ENCODE assay signal across 35 cellular contexts in the genomic region with DNA sequence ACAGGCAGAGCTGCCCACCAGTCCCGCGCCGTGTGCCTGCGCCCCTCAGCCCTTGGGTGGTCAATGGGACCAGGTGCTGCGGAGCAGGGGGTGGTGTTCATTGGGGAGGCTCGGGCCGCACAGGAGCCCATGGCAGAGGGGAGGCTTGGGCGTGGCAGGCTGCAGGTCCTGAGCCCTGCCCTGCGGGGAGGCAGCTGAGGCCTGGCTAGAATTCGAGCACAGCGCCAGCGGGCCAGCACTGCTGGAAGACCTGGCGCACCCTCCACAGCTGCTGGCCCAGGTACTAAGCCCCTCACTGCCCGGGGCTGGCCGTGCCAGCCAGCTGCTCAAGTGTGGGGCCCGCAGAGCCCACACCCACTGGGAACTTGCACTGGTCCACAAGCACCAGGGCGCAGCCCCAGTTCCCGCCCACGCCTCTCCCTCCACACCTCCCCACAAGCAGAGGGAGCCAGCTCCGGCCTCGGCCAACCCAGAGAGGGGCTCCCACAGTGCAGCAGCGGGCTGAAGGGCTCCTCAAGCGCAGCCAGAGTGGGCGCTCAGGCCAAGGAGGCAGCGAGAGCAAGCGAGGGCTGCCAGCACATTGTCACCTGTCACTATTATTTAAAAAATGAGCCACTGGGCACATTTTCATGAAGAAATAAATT.
"Had no signal": no experiment of that assay in that cellular context is flagged by ENCODE, and none has a peak within 500 bp of the region (broad histone marks: within the 10 kb centered on the region; RNA-seq: fewer than 3 reads in every experiment).

No MANE protein-coding gene starts in this region.

- ATAC-seq: activated CD8-positive, alpha-beta memory T cell treated with anti-CD3 and anti-CD28 coated beads, Interleukin-2, amount 10 ng/mL, durations not matched to agents 7 days and 5 days; activated naive CD4-positive, alpha-beta T cell treated with anti-CD3 and anti-CD28 coated beads, Interleukin-2, amount 50 U/mL, for 72 hours; activated T-cell treated with anti-CD3 and anti-CD28 coated beads, Interleukin-2, amount 50 U/mL, for 72 hours; activated T-helper 17 cell treated with anti-CD3 and anti-CD28 coated beads, Interleukin-2, amount 50 U/mL, for 72 hours; body of pancreas had no signal

- H3K27me3 Mint-ChIP-seq: activated CD4-positive, alpha-beta memory T cell treated with anti-CD3 and anti-CD28 coated beads, Interleukin-2, amount 10 ng/mL, durations not matched to agents 7 days and 5 days; activated CD8-positive, alpha-beta memory T cell treated with anti-CD3 and anti-CD28 coated beads, Interleukin-2, amount 10 ng/mL, durations not matched to agents 7 days and 5 days; activated T-helper 17 cell treated with anti-CD3 and anti-CD28 coated beads, Interleukin-2, amount 50 U/mL, for 72 hours had no signal

- H3K27ac ChIP-seq: adrenal gland, body of pancreas, breast epithelium, PC-9, RWPE1, SJCRH30, SK-N-MC, WERI-Rb-1 had no signal

- H2AFZ ChIP-seq: PC-9 had no signal

- H3K36me3 ChIP-seq: adrenal gland, breast epithelium, MG63, WERI-Rb-1 had no signal

- H3K4me1 ChIP-seq: adrenal gland, body of pancreas, breast epithelium, SJCRH30 had no signal

- H3K9me3 ChIP-seq: adrenal gland, body of pancreas, MG63, SJCRH30 had no signal

- FAIRE-seq: astrocyte, RCC 7860 had no signal

- H3K36me3 Mint-ChIP-seq: activated CD8-positive, alpha-beta memory T cell treated with anti-CD3 and anti-CD28 coated beads, Interleukin-2, amount 10 ng/mL, durations not matched to agents 7 days and 5 days; activated naive CD4-positive, alpha-beta T cell treated with anti-CD3 and anti-CD28 coated beads, Interleukin-2, amount 50 U/mL, for 72 hours had no signal

- H3K4me3 Mint-ChIP-seq: activated CD4-positive, alpha-beta memory T cell treated with anti-CD3 and anti-CD28 coated beads, Interleukin-2, amount 10 ng/mL, durations not matched to agents 7 days and 5 days; activated CD8-positive, alpha-beta memory T cell treated with anti-CD3 and anti-CD28 coated beads, Interleukin-2, amount 10 ng/mL, durations not matched to agents 7 days and 5 days; activated naive CD4-positive, alpha-beta T cell treated with anti-CD3 and anti-CD28 coated beads for 36 hours; activated T-cell treated with anti-CD3 and anti-CD28 coated beads, Interleukin-2, amount 50 U/mL, for 72 hours; activated T-helper 17 cell treated with anti-CD3 and anti-CD28 coated beads, Interleukin-2, amount 50 U/mL, for 72 hours had no signal

- H3K9me3 Mint-ChIP-seq: activated T-helper 17 cell treated with anti-CD3 and anti-CD28 coated beads, Interleukin-2, amount 50 U/mL, for 72 hours had no signal

- DNase-seq: activated CD4-positive, alpha-beta memory T cell treated with anti-CD3 and anti-CD28 coated beads, Interleukin-2, amount 10 ng/mL, durations not matched to agents 7 days and 5 days; activated CD4-positive, alpha-beta T cell treated with anti-CD3 and anti-CD28 coated beads for 1 hour; activated CD4-positive, alpha-beta T cell treated with anti-CD3 and anti-CD28 coated beads for 48 hours; activated CD4-positive, CD25-positive, alpha-beta regulatory T cell; activated CD8-positive, alpha-beta memory T cell treated with anti-CD3 and anti-CD28 coated beads for 24 hours; activated CD8-positive, alpha-beta memory T cell treated with anti-CD3 and anti-CD28 coated beads, Interleukin-2, amount 10 ng/mL, durations not matched to agents 7 days and 5 days; activated CD8-positive, alpha-beta memory T cell treated with anti-CD3 and anti-CD28 coated beads, Interleukin-2, amount 50 U/mL, for 48 hours; activated effector memory CD4-positive, alpha-beta T cell treated with anti-CD3 and anti-CD28 coated beads, Interleukin-2, amount 50 U/mL, for 16 hours; activated naive CD4-positive, alpha-beta T cell treated with anti-CD3 and anti-CD28 coated beads for 36 hours; activated T-cell treated with anti-CD3 and anti-CD28 coated beads, Interleukin-2, amount 50 U/mL, for 72 hours; adrenal gland; body of pancreas; Kasumi-1; KG1; MG63; NCI-H1048; NCI-H1105 treated with DMSO at 0.1 percent for 48 hours; NCI-H1436; NCI-H1694; NCI-H2029; NCI-H345; NCI-H524 treated with DMSO at 0.1 percent for 48 hours; NCI-H748 treated with DMSO at 0.1 percent for 48 hours; PC-9; SHP77; SJCRH30; T1000; WERI-Rb-1 had no signal

- H3K4me2 ChIP-seq: PC-9 had no signal

- H3K27me3 ChIP-seq: adrenal gland, body of pancreas, breast epithelium, MG63, SJCRH30 had no signal

- H3K4me3 ChIP-seq: adrenal gland, body of pancreas, breast epithelium, MG63, PC-9, SJCRH30, SK-N-MC had no signal

- H3K4me1 Mint-ChIP-seq: activated CD4-positive, alpha-beta memory T cell treated with anti-CD3 and anti-CD28 coated beads, Interleukin-2, amount 10 ng/mL, durations not matched to agents 7 days and 5 days; activated CD8-positive, alpha-beta memory T cell treated with anti-CD3 and anti-CD28 coated beads, Interleukin-2, amount 10 ng/mL, durations not matched to agents 7 days and 5 days; activated T-helper 17 cell treated with anti-CD3 and anti-CD28 coated beads, Interleukin-2, amount 50 U/mL, for 72 hours had no signal
